ENCODE assay signal across 21 cellular contexts in genomic region chr20:24769878-24770627, GRCh38.
DNase-seq lines count a peak whose midpoint lies in the region; FAIRE-seq and TF ChIP-seq lines count a peak whose summit lies in the region.
"Had no signal": no experiment of that assay in that cellular context is flagged by ENCODE, and none has a peak within 500 bp of the region (broad histone marks: within the 10 kb centered on the region; RNA-seq: fewer than 3 reads in every experiment).

No MANE protein-coding gene starts in this region.

- TF ChIP-seq POLR2A in transverse colon (IDR thresholded peaks at IDR 0.05): no peak

- no peaks in the 10 kb centered on the region for H3K36me3 ChIP-seq in transverse colon

- H3K27me3 ChIP-seq in transverse colon: no peaks in the 10 kb centered on the region

- TF ChIP-seq CTCF in transverse colon (IDR thresholded peaks at IDR 0.05) (no peak), D721Med (IDR thresholded peaks at IDR 0.05; ENCODE audit: insufficient read depth, missing control alignments) (no peak)

- intact Hi-C loops in transverse colon (cut with DNase I; ENCODE audit: low total_unique reads): no loop called here

- WGBS in transverse colon (ENCODE audit: low coverage in 1 of 2), 2 donors: 84 to 90% methylated on average over 11 to 18 of the region's 18 CpGs

- no peak for TF ChIP-seq EP300 in transverse colon (IDR thresholded peaks at IDR 0.05; ENCODE audit: low read depth)

- no peak for FAIRE-seq in D721Med (lab: Jason Lieb, UNC)
- FAIRE-seq: GM18507, HepG2 had no signal

- peak; percentile 14 for DNase-seq in activated CD4-positive, CD25-positive, alpha-beta regulatory T cell treated with anti-CD3 and anti-CD28 coated beads, Interleukin-2, amount 50 U/mL, for 72 hours
- DNase-seq in activated CD4-positive, CD25-positive, alpha-beta regulatory T cell (lab: John Stamatoyannopoulos, UW): no peak
- peak; percentile 35 for DNase-seq in activated CD8-positive, alpha-beta memory T cell treated with anti-CD3 and anti-CD28 coated beads, Interleukin-2, amount 50 U/mL, for 48 hours
- DNase-seq in mesenteric fat pad (ENCODE audit: low spot score): peak; percentile 77
- DNase-seq in transverse colon: peak; percentile 4
- DNase-seq in activated T-cell treated with anti-CD3 and anti-CD28 coated beads, Interleukin-2, amount 50 U/mL, for 48 hours: no peak
- no peak for DNase-seq in D721Med (ENCODE audit: insufficient read length, low spot score)
- no peak for DNase-seq in DMS153 (lab: John Stamatoyannopoulos, UW)
- DNase-seq: C1 segment of cervical spinal cord, COR-L47, DMS53, NCI-H1092, NCI-H226, NCI-H526 treated with DMSO at 0.1 percent for 48 hours, OCI-M1 had no signal

- no peak overlapping the region for H3K27ac ChIP-seq in transverse colon
- H3K27ac ChIP-seq: 22Rv1, KMS-11, RWPE1 had no signal

- in situ Hi-C loops in transverse colon (cut with MboI; ENCODE audit: low pct_ligation_motif_present in 1 of 4, low pct_unique_long_range_greater_than_20kb in 1 of 4, low sequenced_read_pairs in 3 of 4): no loop called here

- H3K4me1 ChIP-seq in transverse colon: no peaks in the 10 kb centered on the region

- H3K4me3 ChIP-seq in transverse colon: no peak overlapping the region
- H3K4me3 ChIP-seq: GM23338 had no signal

- no peaks in the 10 kb centered on the region for H3K9me3 ChIP-seq in transverse colon

Comparison
In these comparisons a context has a peak if more than half of its experiments do, and no peak if none do; other contexts are left out.
1. DNase-seq: peak in activated CD4-positive, CD25-positive, alpha-beta regulatory T cell treated with anti-CD3 and anti-CD28 coated beads, Interleukin-2, amount 50 U/mL, for 72 hours (single experiment), activated CD8-positive, alpha-beta memory T cell treated with anti-CD3 and anti-CD28 coated beads, Interleukin-2, amount 50 U/mL, for 48 hours (single experiment), mesenteric fat pad (single experiment) and transverse colon (single experiment); none in activated CD4-positive, CD25-positive, alpha-beta regulatory T cell (0 of 4), activated T-cell treated with anti-CD3 and anti-CD28 coated beads, Interleukin-2, amount 50 U/mL, for 48 hours (0 of 2), D721Med (single experiment) and DMS153 (single experiment).